In genomic region chr20:50113420-50114224, GRCh38 we compare ENCODE assay signal across 8 cellular contexts. TPM values are rescaled to one million over a fixed set of nuclear protein-coding genes. Genes with fewer than 3 reads are reported as not detected.
DNase-seq lines count a peak whose midpoint lies in the region; ATAC-seq and TF ChIP-seq lines count a peak whose summit lies in the region.

No MANE protein-coding gene starts in this region.

- in situ Hi-C loops in Panc1 (cut with HindIII; ENCODE audit: low pct_unique_long_range_greater_than_20kb, low sequenced_read_pairs) = no loop called here

- no peaks in the 10 kb centered on the region for H3K27me3 ChIP-seq in GM06990 (replicated peaks; ENCODE audit: control insufficient read depth, insufficient read depth, low read length)
- H3K27me3 ChIP-seq in Panc1 (ENCODE audit: control insufficient read depth, insufficient read depth, low read length) = no peaks in the 10 kb centered on the region
- H3K27me3 ChIP-seq in parathyroid adenoma (ENCODE audit: control insufficient read depth, insufficient read depth, low read length) = no peaks in the 10 kb centered on the region

- peak overlapping the region; percentile 78 for H3K4me3 ChIP-seq in GM06990 (replicated peaks; ENCODE audit: low read depth, low read length)
- H3K4me3 ChIP-seq in Panc1 (ENCODE audit: low read depth in 2 of 2, low read length in 2 of 2) = peak overlapping the region; percentile 91 to 98
- H3K4me3 ChIP-seq in parathyroid adenoma (ENCODE audit: low read depth, low read length) = peak overlapping the region; percentile 91

- no peaks in the 10 kb centered on the region for H3K9me3 ChIP-seq in Panc1 (ENCODE audit: control insufficient read depth, insufficient read depth, low read depth, low read length)
- no peaks in the 10 kb centered on the region for H3K9me3 ChIP-seq in parathyroid adenoma (ENCODE audit: control insufficient read depth, low read length)

- peak overlapping the region; percentile 73 for H3K4me2 ChIP-seq in parathyroid adenoma (ENCODE audit: low read length)

- intact Hi-C loops in Panc1 (cut with micrococcal nuclease; ENCODE audit: unreplicated experiment) = no loop called here

- no peak overlapping the region for H3K9ac ChIP-seq in parathyroid adenoma

- ATAC-seq in Panc1 = no peak
- no peak for ATAC-seq in HG03565 (IDR thresholded peaks at IDR 0.05; ENCODE audit: unreplicated experiment)
- ATAC-seq in GM21526 (IDR thresholded peaks at IDR 0.05; ENCODE audit: low FRiP score, unreplicated experiment) = no peak

- POLR2A ChIA-PET in Panc1 (lab: Charles Lee) = interaction anchor here (0.9 kb wide), 1 partner anchor 55 kb away, joined by 5 read pairs; no protein-coding TSS in a partner anchor

- H3K27ac ChIP-seq in Panc1 (ENCODE audit: low read length) = peak overlapping the region; percentile 99
- H3K27ac ChIP-seq in epithelial cell of prostate = peak overlapping the region; percentile 87
- peak overlapping the region; percentile 76 for H3K27ac ChIP-seq in parathyroid adenoma

- H3K4me1 ChIP-seq in Panc1 (ENCODE audit: control insufficient read depth, insufficient read depth, low read length) (peaks cover 48% of the 10 kb centered on the region), parathyroid adenoma (peaks cover 22% of the 10 kb centered on the region)

- CTCF ChIA-PET in Panc1 (lab: Charles Lee) = no interaction called here

- TF ChIP-seq CTCF in GM06990 (IDR thresholded peaks at IDR 0.05; ENCODE audit: insufficient read depth, low read length, poor library complexity, severe bottlenecking) = no peak
- no peak for TF ChIP-seq CTCF in Panc1 (IDR thresholded peaks at IDR 0.05)
- no peak for TF ChIP-seq CTCF in parathyroid adenoma (IDR thresholded peaks at IDR 0.05)

- H2AFZ ChIP-seq in parathyroid adenoma = peak overlapping the region; percentile 61

- H3K36me3 ChIP-seq in GM06990 (ENCODE audit: control insufficient read depth, insufficient read depth, low read length) (no peaks in the 10 kb centered on the region), Panc1 (ENCODE audit: control insufficient read depth, insufficient read depth, low read length) (no peaks in the 10 kb centered on the region), parathyroid adenoma (ENCODE audit: control insufficient read depth, insufficient read depth, low read length) (no peaks in the 10 kb centered on the region)

- H3K79me2 ChIP-seq in parathyroid adenoma = peaks cover 43% of the 10 kb centered on the region

- no peak for DNase-seq in GM06990 (ENCODE audit: extremely low read depth, insufficient read length)
- DNase-seq in Panc1 (ENCODE audit: low read depth, low spot score) = no peak
- no peak for DNase-seq in epithelial cell of prostate (ENCODE audit: low read depth, low spot score)
- DNase-seq in KG1 (lab: John Stamatoyannopoulos, UW) = no peak
- DNase-seq in OCI-M2 (lab: John Stamatoyannopoulos, UW; ENCODE audit: unreplicated experiment) = no peak

- TSS peak; percentile 99 for BruUV-seq in Panc1 (replicated peaks; lab: Mats Ljungman, UMichigan)

RNA-seq across cellular contexts. Expression of gene UBE2V1, which starts 0.7 kb away (rescaled TPM):
- 115 TPM for total RNA-seq in Panc1 (2021; ENCODE audit: unreplicated experiment)
- polyA plus RNA-seq in Panc1 (2012; ENCODE audit: insufficient read length) = 54.8 TPM

RNA-seq across cellular contexts. Expression of gene PEDS1, which starts 39.9 kb away (rescaled TPM):
- 88.9 TPM for total RNA-seq in Panc1 (2021; ENCODE audit: unreplicated experiment)
- polyA plus RNA-seq in Panc1 (2012; ENCODE audit: insufficient read length) = 209 TPM
